Comparison of ENCODE assay signal across 1 cellular context in genomic region chr12:118357327-118358007, GRCh38.
TF ChIP-seq lines count a peak whose summit lies in the region.

No MANE protein-coding gene starts in this region.

TF ChIP-seq in WTC11, 78 proteins besides CTCF, POLR2A, EP300 and RAD21:
- TF ChIP-seq ZNF532 (CRISPR knock-in tag; IDR thresholded peaks at IDR 0.05; ENCODE audit: borderline replicate concordance) (no peak), ZNF138 (CRISPR knock-in tag; conservative IDR thresholded peaks at IDR 0.05) (no peak), SOX15 (CRISPR knock-in tag; IDR thresholded peaks at IDR 0.05) (no peak), STAT6 (CRISPR knock-in tag; conservative IDR thresholded peaks at IDR 0.05; ENCODE audit: low read depth) (no peak), PRRX2 (CRISPR knock-in tag; IDR thresholded peaks at IDR 0.05) (no peak), CBFB (CRISPR knock-in tag; IDR thresholded peaks at IDR 0.05; ENCODE audit: low read depth) (no peak), FOXK1 (CRISPR knock-in tag; IDR thresholded peaks at IDR 0.05) (no peak), GTF2I (CRISPR knock-in tag; conservative IDR thresholded peaks at IDR 0.05) (no peak), NR2C2 (CRISPR knock-in tag; IDR thresholded peaks at IDR 0.05) (no peak), ZNF396 (CRISPR knock-in tag; IDR thresholded peaks at IDR 0.05; ENCODE audit: borderline replicate concordance) (no peak), MXD4 (CRISPR knock-in tag; IDR thresholded peaks at IDR 0.05; ENCODE audit: borderline replicate concordance) (no peak), GRHL2 (CRISPR knock-in tag; IDR thresholded peaks at IDR 0.05; ENCODE audit: insufficient replicate concordance, severe bottlenecking) (no peak), SMAD3 (CRISPR knock-in tag; IDR thresholded peaks at IDR 0.05; ENCODE audit: borderline replicate concordance) (no peak), SMAD4 (CRISPR knock-in tag; IDR thresholded peaks at IDR 0.05) (no peak), MAX (CRISPR knock-in tag; IDR thresholded peaks at IDR 0.05) (no peak), TEAD4 (CRISPR knock-in tag; IDR thresholded peaks at IDR 0.05) (no peak), MYBL2 (CRISPR knock-in tag; IDR thresholded peaks at IDR 0.05) (no peak), ELF4 (CRISPR knock-in tag; IDR thresholded peaks at IDR 0.05; ENCODE audit: low read depth) (no peak), ATF2 (CRISPR knock-in tag; IDR thresholded peaks at IDR 0.05; ENCODE audit: borderline replicate concordance, low read depth) (no peak)
